Comparison of ENCODE assay signal across 8 cellular contexts in genomic region chr2:43426305-43427031, GRCh38.
A peak's percentile ranks its signal among the peaks of the same experiment; 100 is the strongest.
DNase-seq lines count a peak whose midpoint lies in the region; ATAC-seq, FAIRE-seq and TF ChIP-seq lines count a peak whose summit lies in the region.

No MANE protein-coding gene starts in this region.

- intact Hi-C loops in aorta (cut with DNase I), result no loop called here

- H3K27ac ChIP-seq in 22Rv1 (peak overlapping the region; percentile 29), aorta (ENCODE audit: low read depth in 1 of 2, low read length in 2 of 2) (peak overlapping the region in 1 of 2 donors; percentile 8)

- no peaks in the 10 kb centered on the region for H3K36me3 ChIP-seq in aorta (ENCODE audit: control insufficient read depth in 1 of 2, insufficient read depth in 2 of 2, low read length in 1 of 2)

- DNase-seq in RCC 7860 (ENCODE audit: low spot score) (peak; percentile 87), foreskin melanocyte (peak; percentile 84), pulmonary artery endothelial cell (ENCODE audit: low read depth, low spot score) (peak; percentile 88), aorta (peak; percentile 75 to 82)
- DNase-seq in activated T-helper 1 cell treated with anti-CD3 and anti-CD28 coated beads, Interleukin-2, amount 50 U/mL, for 16 hours (ENCODE audit: low read depth in 1 of 2, low spot score in 1 of 2), result peak; percentile 32 to 35

- 5 to 12% methylated on average over 3 of the region's 3 CpGs for WGBS in aorta, 2 donors

- ATAC-seq in GM18867 (IDR thresholded peaks at IDR 0.05; ENCODE audit: unreplicated experiment), result peak; percentile 85
- ATAC-seq in HG03135 (IDR thresholded peaks at IDR 0.05; ENCODE audit: unreplicated experiment), result peak; percentile 92
- peak; percentile 76 for ATAC-seq in aorta (ENCODE audit: low FRiP score)

- H3K9me3 ChIP-seq in aorta (ENCODE audit: control insufficient read depth, low read length), result no peaks in the 10 kb centered on the region

- TF ChIP-seq CTCF in 22Rv1 (IDR thresholded peaks at IDR 0.05), result no peak

- H3K27me3 ChIP-seq in aorta (ENCODE audit: control insufficient read depth in 1 of 2, insufficient read depth in 2 of 2, low read length in 1 of 2), result no peaks in the 10 kb centered on the region

- peaks cover 5 to 13% of the 10 kb centered on the region in 2 donors for H3K4me1 ChIP-seq in aorta (ENCODE audit: control insufficient read depth in 1 of 2, insufficient read depth in 2 of 2, low read length in 2 of 2)

- FAIRE-seq in RCC 7860 (lab: Jason Lieb, UNC), result peak; percentile 91

- no peak overlapping the region for H3K4me3 ChIP-seq in aorta (ENCODE audit: low read length in 2 of 2)

Comparison
In these comparisons a context has a peak if more than half of its experiments do, and no peak if none do; other contexts are left out.
1. DNase-seq: peak in every context shown above with its lines; median percentile 88 in pulmonary artery endothelial cell; 87 in RCC 7860; 84 in foreskin melanocyte; 78 in aorta; 34 in activated T-helper 1 cell treated with anti-CD3 and anti-CD28 coated beads, Interleukin-2, amount 50 U/mL, for 16 hours.